In genomic region chr17:19867094-19867653, GRCh38 we compare ENCODE assay signal across 8 cellular contexts. TPM values are rescaled to one million over a fixed set of nuclear protein-coding genes. Genes with fewer than 3 reads are reported as not detected.
DNase-seq lines count a peak whose midpoint lies in the region; ATAC-seq lines count a peak whose summit lies in the region.

No MANE protein-coding gene starts in this region.

- POLR2A ChIA-PET in CD4-positive, alpha-beta memory T cell (lab: Charles Lee; ENCODE audit: partially characterized antibody) = interaction anchor here (0.5 to 2.0 kb wide), 11 partner anchors 9 to 490 kb away, joined by 3 to 30 read pairs (median 4); partner anchors contain the start of gene AKAP10

- intact Hi-C loops in CD4-positive, alpha-beta memory T cell (cut with micrococcal nuclease) = loop anchor here (10.0 kb wide), 2 partner anchors 58 to 88 kb away; no protein-coding TSS in a partner anchor

- CTCF ChIA-PET in CD4-positive, alpha-beta memory T cell (lab: Charles Lee; ENCODE audit: partially characterized antibody) = interaction anchor here (0.9 to 1.2 kb wide), 2 partner anchors 9 to 27 kb away, joined by 3 to 4 read pairs; no protein-coding TSS in a partner anchor

- H3K9me3 Mint-ChIP-seq in CD4-positive, alpha-beta memory T cell = no peaks in the 10 kb centered on the region

- H3K27me3 Mint-ChIP-seq in CD4-positive, alpha-beta memory T cell = no peaks in the 10 kb centered on the region

- H3K4me1 Mint-ChIP-seq in CD4-positive, alpha-beta memory T cell = peaks cover 4 to 21% (median 12%) of the 10 kb centered on the region in 4 donors

- H3K27ac Mint-ChIP-seq in CD4-positive, alpha-beta memory T cell = peak overlapping the region in 6 of 7 donors; percentile 24 to 87 (median 67)

- H3K4me1 ChIP-seq in CD4-positive, alpha-beta memory T cell (ENCODE audit: insufficient read depth, low read length) = peaks cover 14% of the 10 kb centered on the region

- no peaks in the 10 kb centered on the region for H3K36me3 ChIP-seq in CD4-positive, alpha-beta memory T cell (ENCODE audit: insufficient read depth, low read length)

- peaks cover 3 to 5% of the 10 kb centered on the region in 2 donors for H3K36me3 Mint-ChIP-seq in CD4-positive, alpha-beta memory T cell

- H3K27me3 ChIP-seq in CD4-positive, alpha-beta memory T cell (ENCODE audit: insufficient read depth, low read length) = no peaks in the 10 kb centered on the region
- H3K27me3 ChIP-seq in layer of hippocampus (ENCODE audit: control insufficient read depth, insufficient read depth, low read length) = no peaks in the 10 kb centered on the region

- peak; percentile 71 for ATAC-seq in GM21786 (IDR thresholded peaks at IDR 0.05; ENCODE audit: unreplicated experiment)

- H3K4me3 Mint-ChIP-seq in CD4-positive, alpha-beta memory T cell = peak overlapping the region; percentile 75 to 88 (median 84)

- no peaks in the 10 kb centered on the region for H3K9me3 ChIP-seq in CD4-positive, alpha-beta memory T cell (ENCODE audit: control insufficient read depth in 1 of 2, low read length in 2 of 2)

- peak overlapping the region; percentile 23 to 70 for H3K4me3 ChIP-seq in CD4-positive, alpha-beta memory T cell (ENCODE audit: low read length in 2 of 2)

- DNase-seq in CD4-positive, alpha-beta memory T cell = peak; percentile 51 to 61 (median 57)
- DNase-seq in NCI-H1694 treated with DMSO at 0.1 percent for 48 hours (lab: John Stamatoyannopoulos, UW) (peak; percentile 43), dedifferentiated amniotic fluid mesenchymal stem cell (ENCODE audit: extremely low spot score) (peak; percentile 43), foreskin melanocyte (no peak)
- DNase-seq in activated CD4-positive, alpha-beta T cell treated with anti-CD3 and anti-CD28 coated beads for 24 hours (ENCODE audit: low read depth in 2 of 2) = peak; percentile 16 to 29
- peak; percentile 16 to 37 (median 20) for DNase-seq in stimulated activated CD4-positive, alpha-beta T cell treated with anti-CD3 and anti-CD28 coated beads, Interleukin-12 subunit alpha, Interleukin-12 subunit beta, amount 100 ng/mL, for 48 hours (ENCODE audit: low read depth in 2 of 3, low spot score in 1 of 3)

- peak overlapping the region; percentile 54 for H3K27ac ChIP-seq in CD4-positive, alpha-beta memory T cell (ENCODE audit: low read depth, low read length)
- H3K27ac ChIP-seq in layer of hippocampus (ENCODE audit: low read depth, low read length) = peak overlapping the region; percentile 85

RNA-seq across cellular contexts. Expression of gene ULK2, which starts 0.6 kb away (rescaled TPM):
- 10 to 100 TPM in 1 of 2 experiments, 1 to 10 TPM in 1; 10.0 to 14.5 TPM for total RNA-seq in CD4-positive, alpha-beta memory T cell
- 10 to 100 TPM in 1 of 2 donors, 1 to 10 TPM in 1; 5.2 to 13.2 TPM for polyA plus RNA-seq in CD4-positive, alpha-beta memory T cell
